In genomic region chr17:73334771-73335513, GRCh38 we compare ENCODE assay signal across 2 cellular contexts.
TF ChIP-seq lines count a peak whose summit lies in the region.

No MANE protein-coding gene starts in this region.

TF ChIP-seq in SK-N-SH, 30 proteins besides CTCF, POLR2A, EP300 and RAD21:
- TF ChIP-seq, protein P1, sequence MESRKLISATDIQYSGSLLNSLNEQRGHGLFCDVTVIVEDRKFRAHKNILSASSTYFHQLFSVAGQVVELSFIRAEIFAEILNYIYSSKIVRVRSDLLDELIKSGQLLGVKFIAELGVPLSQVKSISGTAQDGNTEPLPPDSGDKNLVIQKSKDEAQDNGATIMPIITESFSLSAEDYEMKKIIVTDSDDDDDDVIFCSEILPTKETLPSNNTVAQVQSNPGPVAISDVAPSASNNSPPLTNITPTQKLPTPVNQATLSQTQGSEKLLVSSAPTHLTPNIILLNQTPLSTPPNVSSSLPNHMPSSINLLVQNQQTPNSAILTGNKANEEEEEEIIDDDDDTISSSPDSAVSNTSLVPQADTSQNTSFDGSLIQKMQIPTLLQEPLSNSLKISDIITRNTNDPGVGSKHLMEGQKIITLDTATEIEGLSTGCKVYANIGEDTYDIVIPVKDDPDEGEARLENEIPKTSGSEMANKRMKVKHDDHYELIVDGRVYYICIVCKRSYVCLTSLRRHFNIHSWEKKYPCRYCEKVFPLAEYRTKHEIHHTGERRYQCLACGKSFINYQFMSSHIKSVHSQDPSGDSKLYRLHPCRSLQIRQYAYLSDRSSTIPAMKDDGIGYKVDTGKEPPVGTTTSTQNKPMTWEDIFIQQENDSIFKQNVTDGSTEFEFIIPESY (IDR thresholded peaks at IDR 0.05; ENCODE audit: borderline replicate concordance, low read depth): no peak
- TF ChIP-seq IRF3 (IDR thresholded peaks at IDR 0.05; ENCODE audit: low read depth, low read length) (no peak), POLR2AphosphoS5 (IDR thresholded peaks at IDR 0.05; ENCODE audit: low read depth, low read length) (no peak), RFX5 (IDR thresholded peaks at IDR 0.05; ENCODE audit: low read length) (no peak), REST (IDR thresholded peaks at IDR 0.05; ENCODE audit: low read depth, low read length) (no peak), FOXJ3 (CRISPR knock-in tag; IDR thresholded peaks at IDR 0.05) (no peak), RCOR1 (IDR thresholded peaks at IDR 0.05; ENCODE audit: low read length) (no peak), GABPA (IDR thresholded peaks at IDR 0.05; ENCODE audit: low read depth) (no peak), JUND (IDR thresholded peaks at IDR 0.05) (no peak), MEF2A (IDR thresholded peaks at IDR 0.05; ENCODE audit: borderline replicate concordance, low read depth) (no peak), YY1 (IDR thresholded peaks at IDR 0.05; ENCODE audit: low read depth) (no peak), EZH2phosphoT487 (IDR thresholded peaks at IDR 0.05; ENCODE audit: borderline replicate concordance, low read depth) (no peak), GATA2 (CRISPR knock-in tag; IDR thresholded peaks at IDR 0.05) (no peak), SIN3A (IDR thresholded peaks at IDR 0.05; ENCODE audit: borderline replicate concordance, low read depth, low read length) (no peak), FOXM1 (IDR thresholded peaks at IDR 0.05; ENCODE audit: low read depth) (no peak), SMC3 (IDR thresholded peaks at IDR 0.05; ENCODE audit: low read depth, low read length) (no peak), TEAD4 (IDR thresholded peaks at IDR 0.05; ENCODE audit: borderline replicate concordance, insufficient read depth) (no peak)
- TF ChIP-seq, protein P2, sequence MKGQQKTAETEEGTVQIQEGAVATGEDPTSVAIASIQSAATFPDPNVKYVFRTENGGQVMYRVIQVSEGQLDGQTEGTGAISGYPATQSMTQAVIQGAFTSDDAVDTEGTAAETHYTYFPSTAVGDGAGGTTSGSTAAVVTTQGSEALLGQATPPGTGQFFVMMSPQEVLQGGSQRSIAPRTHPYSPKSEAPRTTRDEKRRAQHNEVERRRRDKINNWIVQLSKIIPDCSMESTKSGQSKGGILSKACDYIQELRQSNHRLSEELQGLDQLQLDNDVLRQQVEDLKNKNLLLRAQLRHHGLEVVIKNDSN (IDR thresholded peaks at IDR 0.05; ENCODE audit: borderline replicate concordance, low read depth): no peak

TF ChIP-seq in SK-N-SH treated with all-trans-retinoic acid at 6 μM for 48 hours, 23 proteins besides CTCF, POLR2A, EP300 and RAD21:
- TF ChIP-seq TSHZ2 (CRISPR knock-in tag; IDR thresholded peaks at IDR 0.05) (no peak), CSDC2 (CRISPR knock-in tag; IDR thresholded peaks at IDR 0.05) (no peak), ZFP3 (CRISPR knock-in tag; IDR thresholded peaks at IDR 0.05) (no peak), PPARA (CRISPR knock-in tag; IDR thresholded peaks at IDR 0.05; ENCODE audit: borderline replicate concordance) (no peak), ISL1 (CRISPR knock-in tag; IDR thresholded peaks at IDR 0.05) (no peak), CSRNP3 (CRISPR knock-in tag; IDR thresholded peaks at IDR 0.05) (no peak), TOX (CRISPR knock-in tag; IDR thresholded peaks at IDR 0.05; ENCODE audit: borderline replicate concordance) (no peak), TCF4 (CRISPR knock-in tag; IDR thresholded peaks at IDR 0.05; ENCODE audit: borderline replicate concordance) (no peak), ZNF8 (CRISPR knock-in tag; IDR thresholded peaks at IDR 0.05) (no peak), BACH2 (CRISPR knock-in tag; IDR thresholded peaks at IDR 0.05; ENCODE audit: borderline replicate concordance) (no peak), CREB5 (CRISPR knock-in tag; IDR thresholded peaks at IDR 0.05; ENCODE audit: low read depth) (no peak), ZNF70 (CRISPR knock-in tag; IDR thresholded peaks at IDR 0.05) (no peak), ARNTL (CRISPR knock-in tag; IDR thresholded peaks at IDR 0.05; ENCODE audit: borderline replicate concordance, low read depth) (no peak)
- TF ChIP-seq, protein P3, sequence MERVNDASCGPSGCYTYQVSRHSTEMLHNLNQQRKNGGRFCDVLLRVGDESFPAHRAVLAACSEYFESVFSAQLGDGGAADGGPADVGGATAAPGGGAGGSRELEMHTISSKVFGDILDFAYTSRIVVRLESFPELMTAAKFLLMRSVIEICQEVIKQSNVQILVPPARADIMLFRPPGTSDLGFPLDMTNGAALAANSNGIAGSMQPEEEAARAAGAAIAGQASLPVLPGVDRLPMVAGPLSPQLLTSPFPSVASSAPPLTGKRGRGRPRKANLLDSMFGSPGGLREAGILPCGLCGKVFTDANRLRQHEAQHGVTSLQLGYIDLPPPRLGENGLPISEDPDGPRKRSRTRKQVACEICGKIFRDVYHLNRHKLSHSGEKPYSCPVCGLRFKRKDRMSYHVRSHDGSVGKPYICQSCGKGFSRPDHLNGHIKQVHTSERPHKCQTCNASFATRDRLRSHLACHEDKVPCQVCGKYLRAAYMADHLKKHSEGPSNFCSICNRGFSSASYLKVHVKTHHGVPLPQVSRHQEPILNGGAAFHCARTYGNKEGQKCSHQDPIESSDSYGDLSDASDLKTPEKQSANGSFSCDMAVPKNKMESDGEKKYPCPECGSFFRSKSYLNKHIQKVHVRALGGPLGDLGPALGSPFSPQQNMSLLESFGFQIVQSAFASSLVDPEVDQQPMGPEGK (CRISPR knock-in tag; IDR thresholded peaks at IDR 0.05; ENCODE audit: borderline replicate concordance): no peak
